ENCODE assay signal across 19 cellular contexts in genomic region chr1:121595089-121595488, GRCh38.
A peak's percentile ranks its signal among the peaks of the same experiment; 100 is the strongest.
DNase-seq lines count a peak whose midpoint lies in the region; ATAC-seq and TF ChIP-seq lines count a peak whose summit lies in the region.
"Had no signal": no experiment of that assay in that cellular context is flagged by ENCODE, and none has a peak within 500 bp of the region (broad histone marks: within the 10 kb centered on the region; RNA-seq: fewer than 3 reads in every experiment).

No MANE protein-coding gene starts in this region.

- H3K4me3 Mint-ChIP-seq in activated T-cell treated with anti-CD3 and anti-CD28 coated beads, Interleukin-2, amount 50 U/mL, for 72 hours, result no peak overlapping the region
- H3K4me3 Mint-ChIP-seq in activated T-cell treated with anti-CD3 and anti-CD28 coated beads, Interleukin-2, amount 50 U/mL, for 4 hours, result no peak overlapping the region
- H3K4me3 Mint-ChIP-seq in T-helper 17 cell, result no peak overlapping the region
- no peak overlapping the region for H3K4me3 Mint-ChIP-seq in stimulated activated effector memory CD8-positive, alpha-beta T cell treated with anti-CD3 and anti-CD28 coated beads, Interleukin-12 subunit alpha, Interleukin-12 subunit beta, amount 100 ng/mL, for 72 hours
- no peak overlapping the region for H3K4me3 Mint-ChIP-seq in activated T-helper 2 cell treated with anti-CD3 and anti-CD28 coated beads, Interferon-gamma antibody, Interleukin-2, Interleukin-4, amounts not matched to agents 10 μg/mL and 5 μg/mL and 100 μg/mL, durations not matched to agents 14 hours and 24 hours and 36 hours (ENCODE audit: low read depth)
- H3K4me3 Mint-ChIP-seq: CD14-positive monocyte, H9, IgD-negative memory B cell had no signal

- intact Hi-C loops in activated T-helper 2 cell treated with anti-CD3 and anti-CD28 coated beads, Interferon-gamma antibody, Interleukin-2, Interleukin-4, amounts not matched to agents 10 μg/mL and 5 μg/mL and 100 μg/mL, durations not matched to agents 14 hours and 24 hours and 36 hours (cut with micrococcal nuclease), result no loop called here

- no peaks in the 10 kb centered on the region for H3K9me3 ChIP-seq in T-helper 17 cell (ENCODE audit: control insufficient read depth, low read length, poor library complexity, severe bottlenecking)
- H3K9me3 ChIP-seq: A549, Peyer's patch had no signal

- H3K27me3 Mint-ChIP-seq in activated T-cell treated with anti-CD3 and anti-CD28 coated beads, Interleukin-2, amount 50 U/mL, for 72 hours (ENCODE audit: low read depth), result no peaks in the 10 kb centered on the region
- no peaks in the 10 kb centered on the region for H3K27me3 Mint-ChIP-seq in activated T-cell treated with anti-CD3 and anti-CD28 coated beads, Interleukin-2, amount 50 U/mL, for 4 hours (ENCODE audit: low read depth)
- H3K27me3 Mint-ChIP-seq in T-helper 17 cell, result no peaks in the 10 kb centered on the region
- no peaks in the 10 kb centered on the region for H3K27me3 Mint-ChIP-seq in activated T-helper 2 cell treated with anti-CD3 and anti-CD28 coated beads, Interferon-gamma antibody, Interleukin-2, Interleukin-4, amounts not matched to agents 10 μg/mL and 5 μg/mL and 100 μg/mL, durations not matched to agents 14 hours and 24 hours and 36 hours (ENCODE audit: low read depth)
- H3K27me3 Mint-ChIP-seq: IgD-negative memory B cell had no signal

- no peak for ATAC-seq in activated T-cell treated with anti-CD3 and anti-CD28 coated beads, Interleukin-2, amount 50 U/mL, for 72 hours (replicated peaks in 1 of 2)
- no peak for ATAC-seq in activated T-cell treated with anti-CD3 and anti-CD28 coated beads, Interleukin-2, amount 50 U/mL, for 4 hours
- ATAC-seq in T-helper 17 cell (no peak), HG02610 (IDR thresholded peaks at IDR 0.05; ENCODE audit: unreplicated experiment) (no peak)
- ATAC-seq in stimulated activated effector memory CD8-positive, alpha-beta T cell treated with anti-CD3 and anti-CD28 coated beads, Interleukin-12 subunit alpha, Interleukin-12 subunit beta, amount 100 ng/mL, for 72 hours, result no peak
- ATAC-seq: A549 had no signal

- peaks cover 3 to 6% of the 10 kb centered on the region in 2 donors for H3K9me3 Mint-ChIP-seq in activated T-cell treated with anti-CD3 and anti-CD28 coated beads, Interleukin-2, amount 50 U/mL, for 72 hours
- no peaks in the 10 kb centered on the region for H3K9me3 Mint-ChIP-seq in activated T-cell treated with anti-CD3 and anti-CD28 coated beads, Interleukin-2, amount 50 U/mL, for 4 hours
- no peaks in the 10 kb centered on the region for H3K9me3 Mint-ChIP-seq in stimulated activated effector memory CD8-positive, alpha-beta T cell treated with anti-CD3 and anti-CD28 coated beads, Interleukin-12 subunit alpha, Interleukin-12 subunit beta, amount 100 ng/mL, for 72 hours
- peaks cover 11% of the 10 kb centered on the region for H3K9me3 Mint-ChIP-seq in activated T-helper 2 cell treated with anti-CD3 and anti-CD28 coated beads, Interferon-gamma antibody, Interleukin-2, Interleukin-4, amounts not matched to agents 10 μg/mL and 5 μg/mL and 100 μg/mL, durations not matched to agents 14 hours and 24 hours and 36 hours

- no peaks in the 10 kb centered on the region for H3K4me1 Mint-ChIP-seq in activated T-cell treated with anti-CD3 and anti-CD28 coated beads, Interleukin-2, amount 50 U/mL, for 72 hours (ENCODE audit: low read depth)
- peaks cover 16% of the 10 kb centered on the region for H3K4me1 Mint-ChIP-seq in activated T-cell treated with anti-CD3 and anti-CD28 coated beads, Interleukin-2, amount 50 U/mL, for 4 hours (ENCODE audit: low read depth)
- peaks cover 8% of the 10 kb centered on the region for H3K4me1 Mint-ChIP-seq in T-helper 17 cell
- H3K4me1 Mint-ChIP-seq in stimulated activated effector memory CD8-positive, alpha-beta T cell treated with anti-CD3 and anti-CD28 coated beads, Interleukin-12 subunit alpha, Interleukin-12 subunit beta, amount 100 ng/mL, for 72 hours, result no peaks in the 10 kb centered on the region
- peaks cover 3% of the 10 kb centered on the region for H3K4me1 Mint-ChIP-seq in activated T-helper 2 cell treated with anti-CD3 and anti-CD28 coated beads, Interferon-gamma antibody, Interleukin-2, Interleukin-4, amounts not matched to agents 10 μg/mL and 5 μg/mL and 100 μg/mL, durations not matched to agents 14 hours and 24 hours and 36 hours (ENCODE audit: low read depth)
- H3K4me1 Mint-ChIP-seq: CD14-positive monocyte, H9, IgD-negative memory B cell had no signal

- no peak for DNase-seq in activated T-cell treated with anti-CD3 and anti-CD28 coated beads, Interleukin-2, amount 50 U/mL, for 72 hours
- no peak for DNase-seq in activated T-cell treated with anti-CD3 and anti-CD28 coated beads, Interleukin-2, amount 50 U/mL, for 4 hours
- DNase-seq in T-helper 17 cell, result no peak
- peak; percentile 0 to 16 for DNase-seq in erythroblast (lab: John Stamatoyannopoulos, UW)
- DNase-seq in stimulated activated effector memory CD8-positive, alpha-beta T cell treated with anti-CD3 and anti-CD28 coated beads, Interleukin-12 subunit alpha, Interleukin-12 subunit beta, amount 100 ng/mL, for 72 hours (ENCODE audit: low spot score in 2 of 2), result no peak
- DNase-seq in activated T-helper 2 cell treated with anti-CD3 and anti-CD28 coated beads, Interferon-gamma antibody, Interleukin-2, Interleukin-4, amounts not matched to agents 10 μg/mL and 5 μg/mL and 100 μg/mL, durations not matched to agents 14 hours and 24 hours and 36 hours (ENCODE audit: low spot score), result no peak
- DNase-seq in kidney glomerular epithelial cell (lab: John Stamatoyannopoulos, UW), result no peak
- DNase-seq: EL, H9, NCI-H1048, NCI-H1694, NCI-H2171 treated with DMSO at 0.1 percent for 48 hours, NCI-H510A treated with DMSO at 0.1 percent for 48 hours, Peyer's patch, SHP77 had no signal

- peaks cover 1 to 2% of the 10 kb centered on the region in 2 donors for H3K36me3 Mint-ChIP-seq in activated T-cell treated with anti-CD3 and anti-CD28 coated beads, Interleukin-2, amount 50 U/mL, for 72 hours (ENCODE audit: insufficient read depth in 2 of 2)
- H3K36me3 Mint-ChIP-seq in activated T-cell treated with anti-CD3 and anti-CD28 coated beads, Interleukin-2, amount 50 U/mL, for 4 hours (ENCODE audit: insufficient read depth), result peaks cover 13% of the 10 kb centered on the region
- H3K36me3 Mint-ChIP-seq in T-helper 17 cell (ENCODE audit: low read depth), result no peaks in the 10 kb centered on the region
- H3K36me3 Mint-ChIP-seq in stimulated activated effector memory CD8-positive, alpha-beta T cell treated with anti-CD3 and anti-CD28 coated beads, Interleukin-12 subunit alpha, Interleukin-12 subunit beta, amount 100 ng/mL, for 72 hours, result no peaks in the 10 kb centered on the region
- peaks cover 18% of the 10 kb centered on the region for H3K36me3 Mint-ChIP-seq in activated T-helper 2 cell treated with anti-CD3 and anti-CD28 coated beads, Interferon-gamma antibody, Interleukin-2, Interleukin-4, amounts not matched to agents 10 μg/mL and 5 μg/mL and 100 μg/mL, durations not matched to agents 14 hours and 24 hours and 36 hours (ENCODE audit: low read depth)
- H3K36me3 Mint-ChIP-seq: CD14-positive monocyte had no signal

- peak overlapping the region; percentile 5 for H3K27ac Mint-ChIP-seq in activated T-cell treated with anti-CD3 and anti-CD28 coated beads, Interleukin-2, amount 50 U/mL, for 72 hours
- H3K27ac Mint-ChIP-seq in T-helper 17 cell, result peak overlapping the region; percentile 66
- peak overlapping the region; percentile 32 for H3K27ac Mint-ChIP-seq in stimulated activated effector memory CD8-positive, alpha-beta T cell treated with anti-CD3 and anti-CD28 coated beads, Interleukin-12 subunit alpha, Interleukin-12 subunit beta, amount 100 ng/mL, for 72 hours
- no peak overlapping the region for H3K27ac Mint-ChIP-seq in activated T-helper 2 cell treated with anti-CD3 and anti-CD28 coated beads, Interferon-gamma antibody, Interleukin-2, Interleukin-4, amounts not matched to agents 10 μg/mL and 5 μg/mL and 100 μg/mL, durations not matched to agents 14 hours and 24 hours and 36 hours
- H3K27ac Mint-ChIP-seq: CD14-positive monocyte, H9, IgD-negative memory B cell had no signal

- no peak for TF ChIP-seq POLR2A in erythroblast (IDR thresholded peaks at IDR 0.05; ENCODE audit: low read length)

Comparison
In these comparisons a context has a peak if more than half of its experiments do, and no peak if none do; other contexts are left out.
1. DNase-seq: peak in erythroblast (2 of 2); none in activated T-cell treated with anti-CD3 and anti-CD28 coated beads, Interleukin-2, amount 50 U/mL, for 72 hours (0 of 2), activated T-cell treated with anti-CD3 and anti-CD28 coated beads, Interleukin-2, amount 50 U/mL, for 4 hours (single experiment), T-helper 17 cell (0 of 3), stimulated activated effector memory CD8-positive, alpha-beta T cell treated with anti-CD3 and anti-CD28 coated beads, Interleukin-12 subunit alpha, Interleukin-12 subunit beta, amount 100 ng/mL, for 72 hours (0 of 2), activated T-helper 2 cell treated with anti-CD3 and anti-CD28 coated beads, Interferon-gamma antibody, Interleukin-2, Interleukin-4, amounts not matched to agents 10 μg/mL and 5 μg/mL and 100 μg/mL, durations not matched to agents 14 hours and 24 hours and 36 hours (single experiment) and kidney glomerular epithelial cell (single experiment).